10 cellular contexts compared by ENCODE assay signal in genomic region chr3:58010562-58010961, GRCh38. TPM values are rescaled to one million over a fixed set of nuclear protein-coding genes. Genes with fewer than 3 reads are reported as not detected.
DNase-seq lines count a peak whose midpoint lies in the region; ATAC-seq, FAIRE-seq and TF ChIP-seq lines count a peak whose summit lies in the region.
"Had no signal": no experiment of that assay in that cellular context is flagged by ENCODE, and none has a peak within 500 bp of the region (broad histone marks: within the 10 kb centered on the region; RNA-seq: fewer than 3 reads in every experiment).

No MANE protein-coding gene starts in this region.

- no peaks in the 10 kb centered on the region for H3K9me3 Mint-ChIP-seq in HFFc6

- no peak for TF ChIP-seq RAD21 in A549 (conservative IDR thresholded peaks at IDR 0.05 in 1 of 2, IDR thresholded peaks at IDR 0.05 in 1 of 2)

- DNase-seq in A549 (ENCODE audit: low read depth in 1 of 2, low spot score in 1 of 2) (no peak), HFFc6 (peak; percentile 53), dedifferentiated amniotic fluid mesenchymal stem cell (ENCODE audit: extremely low spot score) (peak; percentile 47), NCI-H2227 treated with DMSO at 0.1 percent for 48 hours (lab: John Stamatoyannopoulos, UW) (no peak), OCI-M1 (lab: John Stamatoyannopoulos, UW) (no peak), head of caudate nucleus (no peak)
- DNase-seq in stimulated activated CD4-positive, alpha-beta T cell treated with anti-CD3 and anti-CD28 coated beads, Interleukin-4, amount 100 ng/mL, for 24 hours = no peak
- DNase-seq: foreskin melanocyte had no signal

- H3K36me3 Mint-ChIP-seq in HFFc6 (ENCODE audit: low read depth) = peaks cover 9% of the 10 kb centered on the region; the same call in 1 of the 2 replicates

- no peak for TF ChIP-seq EP300 in A549 (IDR thresholded peaks at IDR 0.05)

- peak overlapping the region; percentile 62 for H3K27ac Mint-ChIP-seq in HFFc6

- no peaks in the 10 kb centered on the region for H3K36me3 ChIP-seq in muscle layer of duodenum (ENCODE audit: control insufficient read depth in 1 of 2, insufficient read depth in 2 of 2, low read length in 2 of 2)
- H3K36me3 ChIP-seq: HAP-1 had no signal

- intact Hi-C loops in head of caudate nucleus (cut with DNase I) = loop anchor here (10.0 kb wide), 1 partner anchor 294 kb away; the partner anchor contains the start of genes HTD2 and RPP14

- peak overlapping the region; percentile 87 for H3K4me2 ChIP-seq in A549

- TF ChIP-seq POLR2A in A549 (IDR thresholded peaks at IDR 0.05; ENCODE audit: low read length) = no peak

- TF ChIP-seq CTCF in A549 (IDR thresholded peaks at IDR 0.05) (no peak), HFFc6 (IDR thresholded peaks at IDR 0.05) (no peak)

- POLR2A ChIA-PET in A549 (lab: Yijun Ruan, JAX) = interaction anchor here (0.6 kb wide), 1 partner anchor 126 kb away, joined by 3 read pairs; no protein-coding TSS in a partner anchor

- H3K27me3 ChIP-seq in muscle layer of duodenum (ENCODE audit: low read depth, low read length) = no peaks in the 10 kb centered on the region

- peaks cover 78% of the 10 kb centered on the region for H3K4me1 Mint-ChIP-seq in HFFc6 (ENCODE audit: low read depth)

- peaks cover 3% of the 10 kb centered on the region; the same call in 1 of the 2 replicates for H3K27me3 Mint-ChIP-seq in HFFc6 (ENCODE audit: insufficient read depth)

- no peak for FAIRE-seq in A549 (lab: Jason Lieb, UNC)

- peak overlapping the region; percentile 99 for H3K4me3 ChIP-seq in A549
- H3K4me3 ChIP-seq in muscle layer of duodenum (ENCODE audit: low read depth in 1 of 2, low read length in 2 of 2) = peak overlapping the region; percentile 95 to 96

- H3K4me1 ChIP-seq in A549 = peaks cover 45% of the 10 kb centered on the region
- H3K4me1 ChIP-seq in muscle layer of duodenum (ENCODE audit: control insufficient read depth in 1 of 2, insufficient read depth in 2 of 2, low read length in 2 of 2) = peaks cover 5 to 51% of the 10 kb centered on the region in 2 donors

- CTCF ChIA-PET in A549 (lab: Yijun Ruan, JAX) = interaction anchor here (1.9 to 5.8 kb wide), 3 partner anchors 39 to 167 kb away, joined by 4 to 22 read pairs (median 5); no protein-coding TSS in a partner anchor

- H3K27ac ChIP-seq in A549 = peak overlapping the region; percentile 84 to 97
- peak overlapping the region; percentile 90 for H3K27ac ChIP-seq in muscle layer of duodenum (ENCODE audit: low read length)

- peak overlapping the region; percentile 91 for H3K4me3 Mint-ChIP-seq in HFFc6

- ATAC-seq in A549 = no peak

- no peaks in the 10 kb centered on the region for H3K9me3 ChIP-seq in A549
- no peaks in the 10 kb centered on the region for H3K9me3 ChIP-seq in muscle layer of duodenum (ENCODE audit: control insufficient read depth in 1 of 2, low read length in 2 of 2)
- H3K9me3 ChIP-seq: HAP-1 had no signal

- 3% methylated on average over 5 of the region's 5 CpGs for WGBS in A549 (ENCODE audit: missing lambda C conversion rate)

TF ChIP-seq in A549, 52 proteins besides CTCF, POLR2A, EP300 and RAD21:
- TF ChIP-seq HOXA7 (CRISPR knock-in tag; IDR thresholded peaks at IDR 0.05) (no peak), EHF (CRISPR knock-in tag; IDR thresholded peaks at IDR 0.05) (no peak), NPAS2 (CRISPR knock-in tag; IDR thresholded peaks at IDR 0.05; ENCODE audit: borderline replicate concordance) (no peak), MYC (IDR thresholded peaks at IDR 0.05; ENCODE audit: borderline replicate concordance, low read length) (no peak), TP53 (CRISPR knock-in tag; IDR thresholded peaks at IDR 0.05) (no peak), BHLHE40 (IDR thresholded peaks at IDR 0.05; ENCODE audit: low read depth, low read length) (no peak), SREBF2 (IDR thresholded peaks at IDR 0.05) (no peak)

RNA-seq across cellular contexts. Expression of gene FLNB, which starts 2.3 kb away (rescaled TPM):
- 387 and 439 TPM in 2 replicates for polyA plus RNA-seq in A549 (2011; rRNA removed)
- 153 and 161 TPM in 2 replicates for polyA plus RNA-seq in A549 (2012; cell fraction: cytosol; rRNA removed)
- polyA plus RNA-seq in A549 (2012; cell fraction: nucleus; rRNA removed) = 1,973 and 2,223 TPM in 2 replicates
- 235 to 282 TPM (median 257 TPM) in 3 replicates for polyA plus RNA-seq in A549 (2017; fragmentation: RNase III; extraction: RNeasy Plus Mini Kit Qiagen cat#74134 plus additional on column Dnase treatment)
- 1,159 and 1,213 TPM in 2 replicates for polyA minus RNA-seq in A549 (2011; rRNA and poly(A)+ RNA removed)
- total RNA-seq in HFFc6 (2021; fragmentation: NEBNext Ultra II Directional; extraction: Animal tissue kit (Norgen Biotek cat#: 25700)) = 100 to 1,000 TPM in 3 of 6 experiments, 10 to 100 TPM in 3; 93.8 to 117 (median 98.7) TPM

Comparison
In these comparisons a context has a peak if more than half of its experiments do, and no peak if none do; other contexts are left out.
1. DNase-seq: peak in HFFc6 (single experiment) and dedifferentiated amniotic fluid mesenchymal stem cell (single experiment); none in A549 (0 of 2), NCI-H2227 treated with DMSO at 0.1 percent for 48 hours (single experiment), stimulated activated CD4-positive, alpha-beta T cell treated with anti-CD3 and anti-CD28 coated beads, Interleukin-4, amount 100 ng/mL, for 24 hours (single experiment), OCI-M1 (single experiment) and head of caudate nucleus (0 of 42).